9 cellular contexts compared by ENCODE assay signal in genomic region chr2:72810165-72810564, GRCh38.
"Had no signal": no experiment of that assay in that cellular context is flagged by ENCODE, and none has a peak within 500 bp of the region (broad histone marks: within the 10 kb centered on the region; RNA-seq: fewer than 3 reads in every experiment).

No MANE protein-coding gene starts in this region.

- H3K4me3 Mint-ChIP-seq: IgD-negative memory B cell had no signal

- FAIRE-seq: HepG2, HTR-8/SVneo had no signal

- H3K27me3 Mint-ChIP-seq: IgD-negative memory B cell had no signal

- H3K4me3 ChIP-seq: K562 had no signal

- DNase-seq: IMR-90, KBM-7, KG1 had no signal

- ATAC-seq: HepG2, K562 had no signal

- H3K27ac ChIP-seq: HL-60, KMS-11 had no signal

- H3K27ac Mint-ChIP-seq: IgD-negative memory B cell had no signal

- H3K4me2 ChIP-seq: KMS-11 had no signal
